In the genomic region with DNA sequence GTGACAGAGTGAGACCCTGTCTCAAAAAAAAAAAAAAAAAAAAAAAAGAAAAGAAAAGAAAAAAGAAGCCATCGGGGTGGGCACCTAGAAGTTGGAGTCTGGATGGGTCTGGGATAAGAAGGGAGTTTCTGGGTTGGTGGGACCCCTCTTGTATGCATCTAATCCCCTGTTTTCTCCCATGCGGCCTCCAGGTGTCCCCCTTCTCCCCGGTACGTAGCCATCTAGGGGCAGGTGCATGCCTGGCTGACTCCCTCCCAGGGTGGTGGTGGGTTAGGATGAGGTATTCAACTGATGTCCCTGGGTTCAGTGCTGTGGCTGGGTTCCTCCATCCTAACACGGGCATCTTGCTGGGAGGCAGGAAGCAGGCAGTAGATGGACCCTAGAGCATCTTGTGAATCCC, we compare ENCODE assay signal across 7 cellular contexts. TPM values are rescaled to one million over a fixed set of nuclear protein-coding genes. Genes with fewer than 3 reads are reported as not detected.
DNase-seq lines count a peak whose midpoint lies in the region; ATAC-seq, FAIRE-seq and TF ChIP-seq lines count a peak whose summit lies in the region.

No MANE protein-coding gene starts in this region.

- H3K9me3 Mint-ChIP-seq in activated CD4-positive, alpha-beta T cell treated with anti-CD3 and anti-CD28 coated beads, Interleukin-2, amount 10 ng/mL, durations not matched to agents 7 days and 5 days: no peaks in the 10 kb centered on the region

- no peak for TF ChIP-seq POLR2A in H54 (IDR thresholded peaks at IDR 0.05; ENCODE audit: low read depth, low read length)
- TF ChIP-seq POLR2A in upper lobe of left lung (IDR thresholded peaks at IDR 0.05): no peak

- H3K36me3 Mint-ChIP-seq in activated CD4-positive, alpha-beta T cell treated with anti-CD3 and anti-CD28 coated beads, Interleukin-2, amount 10 ng/mL, durations not matched to agents 7 days and 5 days (ENCODE audit: low read depth): peaks cover 65% of the 10 kb centered on the region

- H3K4me3 ChIP-seq in GM12865 (ENCODE audit: low read depth, low read length) (no peak overlapping the region), kidney (ENCODE audit: low read length in 2 of 2) (no peak overlapping the region), upper lobe of left lung (no peak overlapping the region)

- H3K4me1 Mint-ChIP-seq in activated CD4-positive, alpha-beta T cell treated with anti-CD3 and anti-CD28 coated beads, Interleukin-2, amount 10 ng/mL, durations not matched to agents 7 days and 5 days: peaks cover 71% of the 10 kb centered on the region

- H3K4me1 ChIP-seq in kidney (ENCODE audit: control insufficient read depth in 1 of 2, insufficient read depth in 1 of 2, low read depth in 1 of 2, low read length in 2 of 2) (no peaks in the 10 kb centered on the region), upper lobe of left lung (peaks cover 8 to 34% (median 19%) of the 10 kb centered on the region in 4 donors)

- no peaks in the 10 kb centered on the region for H3K27me3 ChIP-seq in upper lobe of left lung

- WGBS in upper lobe of left lung, 2 donors: 42% methylated on average over 5 of the region's 5 CpGs

- H3K27ac ChIP-seq in kidney (ENCODE audit: low read depth in 2 of 2, low read length in 2 of 2) (no peak overlapping the region), upper lobe of left lung (peak overlapping the region in 1 of 4 donors; percentile 46)

- FAIRE-seq in kidney (lab: Jason Lieb, UNC) (no peak), H54 (lab: Jason Lieb, UNC) (no peak)

- TF ChIP-seq EP300 in upper lobe of left lung (IDR thresholded peaks at IDR 0.05): no peak

- H3K9me3 ChIP-seq in kidney (ENCODE audit: control insufficient read depth in 1 of 2, low read length in 2 of 2): no peaks in the 10 kb centered on the region
- H3K9me3 ChIP-seq in upper lobe of left lung: no peaks in the 10 kb centered on the region

- CTCF ChIA-PET in activated CD4-positive, alpha-beta T cell treated with anti-CD3 and anti-CD28 coated beads, Interleukin-2, amount 10 ng/mL, durations not matched to agents 7 days and 5 days (lab: Charles Lee): interaction anchor here (0.7 to 3.5 kb wide), 10 partner anchors 8 to 99 kb away, joined by 3 to 20 read pairs (median 5); partner anchors contain the start of gene ACBD4

- no peak for ATAC-seq in upper lobe of left lung (ENCODE audit: low FRiP score in 2 of 2)
- ATAC-seq in HG03469 (IDR thresholded peaks at IDR 0.05; ENCODE audit: unreplicated experiment): no peak

- peak overlapping the region; percentile 83 for H3K27ac Mint-ChIP-seq in activated CD4-positive, alpha-beta T cell treated with anti-CD3 and anti-CD28 coated beads, Interleukin-2, amount 10 ng/mL, durations not matched to agents 7 days and 5 days

- POLR2A ChIA-PET in activated CD4-positive, alpha-beta T cell treated with anti-CD3 and anti-CD28 coated beads, Interleukin-2, amount 10 ng/mL, durations not matched to agents 7 days and 5 days (lab: Charles Lee): interaction anchor here (1.0 kb wide), 1 partner anchor 82 kb away, joined by 3 read pairs; the partner anchor contains the start of gene MAP3K14

- peak overlapping the region; percentile 25 for H3K4me3 Mint-ChIP-seq in activated CD4-positive, alpha-beta T cell treated with anti-CD3 and anti-CD28 coated beads, Interleukin-2, amount 10 ng/mL, durations not matched to agents 7 days and 5 days

- H3K9ac ChIP-seq in kidney (ENCODE audit: low read length in 2 of 2): no peak overlapping the region

- H3K36me3 ChIP-seq in kidney (ENCODE audit: control insufficient read depth in 1 of 2, insufficient read depth in 2 of 2, low read length in 2 of 2) (no peaks in the 10 kb centered on the region), upper lobe of left lung (peaks cover 0 to 38% (median 17%) of the 10 kb centered on the region in 4 donors)

- no peaks in the 10 kb centered on the region for H3K27me3 Mint-ChIP-seq in activated CD4-positive, alpha-beta T cell treated with anti-CD3 and anti-CD28 coated beads, Interleukin-2, amount 10 ng/mL, durations not matched to agents 7 days and 5 days

- DNase-seq in GM12865 (ENCODE audit: low read depth) (peak; percentile 64), NCI-H1092 treated with DMSO at 0.1 percent for 48 hours (lab: John Stamatoyannopoulos, UW) (peak; percentile 48), kidney (no peak), H54 (ENCODE audit: insufficient read length, low spot score) (no peak), upper lobe of left lung (no peak)
- DNase-seq in activated CD4-positive, alpha-beta T cell treated with anti-CD3 and anti-CD28 coated beads, Interleukin-2, amount 10 ng/mL, durations not matched to agents 7 days and 5 days: peak; percentile 54

- intact Hi-C loops in kidney (cut with DNase I): no loop called here

- peak; percentile 58 for TF ChIP-seq CTCF in GM12865 (IDR thresholded peaks at IDR 0.05; ENCODE audit: insufficient read depth, low read depth, low read length, missing control alignments)
- peak; percentile 13 for TF ChIP-seq CTCF in kidney (IDR thresholded peaks at IDR 0.05; ENCODE audit: borderline replicate concordance, extremely low read depth, insufficient read depth)
- no peak for TF ChIP-seq CTCF in upper lobe of left lung (IDR thresholded peaks at IDR 0.05)

RNA-seq across cellular contexts. Expression of gene FMNL1, which starts 13.0 kb away (rescaled TPM):
- total RNA-seq in activated CD4-positive, alpha-beta T cell treated with anti-CD3 and anti-CD28 coated beads, Interleukin-2, amount 10 ng/mL, durations not matched to agents 7 days and 5 days: 100 to 1,000 TPM; 391 to 410 TPM
- total RNA-seq in kidney (32.9 TPM), upper lobe of left lung (100 to 1,000 TPM in 3 of 6 donors, 10 to 100 TPM in 3; 42.9 to 119 (median 98.3) TPM)
- 2.3 TPM for polyA plus RNA-seq in kidney (ENCODE audit: insufficient read depth, low read depth, low replicate concordance)

RNA-seq across cellular contexts. Expression of gene SPATA32, which starts 27.3 kb away (rescaled TPM):
- total RNA-seq in activated CD4-positive, alpha-beta T cell treated with anti-CD3 and anti-CD28 coated beads, Interleukin-2, amount 10 ng/mL, durations not matched to agents 7 days and 5 days: under 1 TPM; 0.27 to 0.67 TPM
- total RNA-seq in kidney: not detected
- not detected for polyA plus RNA-seq in kidney (ENCODE audit: insufficient read depth, low read depth, low replicate concordance)
- total RNA-seq in upper lobe of left lung: under 1 TPM in 1 of 6 donors, not detected in 5; 0.20 TPM

Comparison
In these comparisons a context has a peak if more than half of its experiments do, and no peak if none do; other contexts are left out.
1. DNase-seq: peak in GM12865 (single experiment), NCI-H1092 treated with DMSO at 0.1 percent for 48 hours (single experiment) and activated CD4-positive, alpha-beta T cell treated with anti-CD3 and anti-CD28 coated beads, Interleukin-2, amount 10 ng/mL, durations not matched to agents 7 days and 5 days (single experiment); none in kidney (single experiment), H54 (single experiment) and upper lobe of left lung (0 of 2).
2. CTCF ChIP-seq: peak in GM12865 (single experiment) and kidney (single experiment); none in upper lobe of left lung (0 of 6).